Comparison of ENCODE assay signal across 1 cellular context in the genomic region with DNA sequence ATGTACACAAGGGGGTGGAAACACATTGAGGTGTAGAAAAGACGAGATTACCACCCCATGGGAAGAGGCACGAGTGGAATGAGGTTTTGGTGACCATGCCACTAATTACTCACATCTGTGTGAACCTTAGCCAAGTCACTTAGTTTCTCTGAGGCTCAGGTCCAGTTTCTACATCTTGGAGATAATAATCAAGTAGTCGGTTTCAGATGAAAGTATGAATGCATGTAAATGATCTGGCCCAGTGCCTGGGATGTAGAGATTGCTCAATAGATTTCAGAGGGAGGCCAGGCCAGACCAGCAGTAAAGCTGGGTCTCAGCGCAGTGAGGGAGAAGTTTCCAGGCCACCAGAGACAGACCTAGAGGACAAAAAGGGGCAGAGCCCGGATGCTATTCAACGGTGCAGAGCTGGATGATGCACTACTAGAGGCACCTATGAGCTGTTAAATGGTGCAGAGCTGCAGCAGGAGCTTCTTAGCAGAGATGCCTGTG.
A peak's percentile ranks its signal among the peaks of the same experiment; 100 is the strongest.
TF ChIP-seq lines count a peak whose summit lies in the region.

No MANE protein-coding gene starts in this region.

TF ChIP-seq in K562, 482 proteins besides CTCF, POLR2A, EP300 and RAD21:
- TF ChIP-seq ZNF592 (IDR thresholded peaks at IDR 0.05) = no peak
- 0 out of 2 replicates have a peak, but pooled peaks have one; percentile 6 for TF ChIP-seq CEBPB (tag; IDR thresholded peaks at IDR 0.05)
